ENCODE assay signal across 1 cellular context in the genomic region with DNA sequence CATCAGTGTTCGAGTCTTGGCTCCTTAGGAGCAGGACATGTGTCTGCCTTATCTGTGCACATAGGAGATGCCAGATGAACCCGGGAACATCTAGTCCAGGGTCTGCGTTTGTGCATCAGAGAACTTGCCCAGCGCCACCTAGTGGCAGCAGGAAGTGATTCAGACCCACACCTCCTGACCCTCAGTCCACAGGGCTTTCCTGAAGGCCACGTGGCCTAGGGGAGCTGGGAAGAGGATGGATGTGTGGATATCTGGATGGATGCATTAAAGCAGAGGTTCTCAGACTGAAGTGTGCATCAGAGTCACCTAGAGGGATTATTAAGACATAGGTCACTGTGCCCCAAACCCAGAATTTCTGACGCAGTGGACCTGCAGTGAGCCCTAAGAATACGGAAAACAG.
TF ChIP-seq lines count a peak whose summit lies in the region.

No MANE protein-coding gene starts in this region.

TF ChIP-seq in K562, 482 proteins besides CTCF, POLR2A, EP300 and RAD21 (continued from another document and continues in another):
- TF ChIP-seq CBX3 (IDR thresholded peaks at IDR 0.05; ENCODE audit: borderline replicate concordance in 1 of 2, low read length in 2 of 2) (peak in 1 of 2 experiments; percentile 75; a peak in 1 of 3 replicates), ZNF263 (CRISPR knock-in tag; IDR thresholded peaks at IDR 0.05; ENCODE audit: borderline replicate concordance) (no peak), RAD51 (IDR thresholded peaks at IDR 0.05; ENCODE audit: borderline replicate concordance, low read depth) (peak; percentile 79), C11orf30 (IDR thresholded peaks at IDR 0.05; ENCODE audit: low read depth) (no peak), ZNF699 (CRISPR knock-in tag; IDR thresholded peaks at IDR 0.05; ENCODE audit: insufficient replicate concordance) (no peak), SPI1 (IDR thresholded peaks at IDR 0.05; ENCODE audit: borderline replicate concordance, low read depth, low read length) (no peak), TBL1XR1 (IDR thresholded peaks at IDR 0.05; ENCODE audit: low read length in 2 of 2) (no peak), NCOA4 (IDR thresholded peaks at IDR 0.05; ENCODE audit: partially characterized antibody) (no peak), POLR2AphosphoS2 (IDR thresholded peaks at IDR 0.05; ENCODE audit: low read length) (no peak), MCM2 (IDR thresholded peaks at IDR 0.05; ENCODE audit: low read depth) (no peak), HDGF (IDR thresholded peaks at IDR 0.05) (no peak), ZNF431 (CRISPR knock-in tag; IDR thresholded peaks at IDR 0.05) (no peak), CBFA2T2 (conservative IDR thresholded peaks at IDR 0.05) (0 out of 2 replicates have a peak, but pooled peaks have one; percentile 19), NELFE (IDR thresholded peaks at IDR 0.05; ENCODE audit: insufficient read depth, insufficient read length) (no peak), ZNF354B (CRISPR knock-in tag; IDR thresholded peaks at IDR 0.05) (no peak), TRIM24 (IDR thresholded peaks at IDR 0.05) (0 out of 4 replicates have a peak, but pooled peaks of 1 of the 2 experiments have one; percentile 22), ZNF140 (CRISPR knock-in tag; IDR thresholded peaks at IDR 0.05) (no peak), TAF7 (tag; IDR thresholded peaks at IDR 0.05) (no peak), XRCC3 (IDR thresholded peaks at IDR 0.05) (no peak)
- TF ChIP-seq, protein P1, sequence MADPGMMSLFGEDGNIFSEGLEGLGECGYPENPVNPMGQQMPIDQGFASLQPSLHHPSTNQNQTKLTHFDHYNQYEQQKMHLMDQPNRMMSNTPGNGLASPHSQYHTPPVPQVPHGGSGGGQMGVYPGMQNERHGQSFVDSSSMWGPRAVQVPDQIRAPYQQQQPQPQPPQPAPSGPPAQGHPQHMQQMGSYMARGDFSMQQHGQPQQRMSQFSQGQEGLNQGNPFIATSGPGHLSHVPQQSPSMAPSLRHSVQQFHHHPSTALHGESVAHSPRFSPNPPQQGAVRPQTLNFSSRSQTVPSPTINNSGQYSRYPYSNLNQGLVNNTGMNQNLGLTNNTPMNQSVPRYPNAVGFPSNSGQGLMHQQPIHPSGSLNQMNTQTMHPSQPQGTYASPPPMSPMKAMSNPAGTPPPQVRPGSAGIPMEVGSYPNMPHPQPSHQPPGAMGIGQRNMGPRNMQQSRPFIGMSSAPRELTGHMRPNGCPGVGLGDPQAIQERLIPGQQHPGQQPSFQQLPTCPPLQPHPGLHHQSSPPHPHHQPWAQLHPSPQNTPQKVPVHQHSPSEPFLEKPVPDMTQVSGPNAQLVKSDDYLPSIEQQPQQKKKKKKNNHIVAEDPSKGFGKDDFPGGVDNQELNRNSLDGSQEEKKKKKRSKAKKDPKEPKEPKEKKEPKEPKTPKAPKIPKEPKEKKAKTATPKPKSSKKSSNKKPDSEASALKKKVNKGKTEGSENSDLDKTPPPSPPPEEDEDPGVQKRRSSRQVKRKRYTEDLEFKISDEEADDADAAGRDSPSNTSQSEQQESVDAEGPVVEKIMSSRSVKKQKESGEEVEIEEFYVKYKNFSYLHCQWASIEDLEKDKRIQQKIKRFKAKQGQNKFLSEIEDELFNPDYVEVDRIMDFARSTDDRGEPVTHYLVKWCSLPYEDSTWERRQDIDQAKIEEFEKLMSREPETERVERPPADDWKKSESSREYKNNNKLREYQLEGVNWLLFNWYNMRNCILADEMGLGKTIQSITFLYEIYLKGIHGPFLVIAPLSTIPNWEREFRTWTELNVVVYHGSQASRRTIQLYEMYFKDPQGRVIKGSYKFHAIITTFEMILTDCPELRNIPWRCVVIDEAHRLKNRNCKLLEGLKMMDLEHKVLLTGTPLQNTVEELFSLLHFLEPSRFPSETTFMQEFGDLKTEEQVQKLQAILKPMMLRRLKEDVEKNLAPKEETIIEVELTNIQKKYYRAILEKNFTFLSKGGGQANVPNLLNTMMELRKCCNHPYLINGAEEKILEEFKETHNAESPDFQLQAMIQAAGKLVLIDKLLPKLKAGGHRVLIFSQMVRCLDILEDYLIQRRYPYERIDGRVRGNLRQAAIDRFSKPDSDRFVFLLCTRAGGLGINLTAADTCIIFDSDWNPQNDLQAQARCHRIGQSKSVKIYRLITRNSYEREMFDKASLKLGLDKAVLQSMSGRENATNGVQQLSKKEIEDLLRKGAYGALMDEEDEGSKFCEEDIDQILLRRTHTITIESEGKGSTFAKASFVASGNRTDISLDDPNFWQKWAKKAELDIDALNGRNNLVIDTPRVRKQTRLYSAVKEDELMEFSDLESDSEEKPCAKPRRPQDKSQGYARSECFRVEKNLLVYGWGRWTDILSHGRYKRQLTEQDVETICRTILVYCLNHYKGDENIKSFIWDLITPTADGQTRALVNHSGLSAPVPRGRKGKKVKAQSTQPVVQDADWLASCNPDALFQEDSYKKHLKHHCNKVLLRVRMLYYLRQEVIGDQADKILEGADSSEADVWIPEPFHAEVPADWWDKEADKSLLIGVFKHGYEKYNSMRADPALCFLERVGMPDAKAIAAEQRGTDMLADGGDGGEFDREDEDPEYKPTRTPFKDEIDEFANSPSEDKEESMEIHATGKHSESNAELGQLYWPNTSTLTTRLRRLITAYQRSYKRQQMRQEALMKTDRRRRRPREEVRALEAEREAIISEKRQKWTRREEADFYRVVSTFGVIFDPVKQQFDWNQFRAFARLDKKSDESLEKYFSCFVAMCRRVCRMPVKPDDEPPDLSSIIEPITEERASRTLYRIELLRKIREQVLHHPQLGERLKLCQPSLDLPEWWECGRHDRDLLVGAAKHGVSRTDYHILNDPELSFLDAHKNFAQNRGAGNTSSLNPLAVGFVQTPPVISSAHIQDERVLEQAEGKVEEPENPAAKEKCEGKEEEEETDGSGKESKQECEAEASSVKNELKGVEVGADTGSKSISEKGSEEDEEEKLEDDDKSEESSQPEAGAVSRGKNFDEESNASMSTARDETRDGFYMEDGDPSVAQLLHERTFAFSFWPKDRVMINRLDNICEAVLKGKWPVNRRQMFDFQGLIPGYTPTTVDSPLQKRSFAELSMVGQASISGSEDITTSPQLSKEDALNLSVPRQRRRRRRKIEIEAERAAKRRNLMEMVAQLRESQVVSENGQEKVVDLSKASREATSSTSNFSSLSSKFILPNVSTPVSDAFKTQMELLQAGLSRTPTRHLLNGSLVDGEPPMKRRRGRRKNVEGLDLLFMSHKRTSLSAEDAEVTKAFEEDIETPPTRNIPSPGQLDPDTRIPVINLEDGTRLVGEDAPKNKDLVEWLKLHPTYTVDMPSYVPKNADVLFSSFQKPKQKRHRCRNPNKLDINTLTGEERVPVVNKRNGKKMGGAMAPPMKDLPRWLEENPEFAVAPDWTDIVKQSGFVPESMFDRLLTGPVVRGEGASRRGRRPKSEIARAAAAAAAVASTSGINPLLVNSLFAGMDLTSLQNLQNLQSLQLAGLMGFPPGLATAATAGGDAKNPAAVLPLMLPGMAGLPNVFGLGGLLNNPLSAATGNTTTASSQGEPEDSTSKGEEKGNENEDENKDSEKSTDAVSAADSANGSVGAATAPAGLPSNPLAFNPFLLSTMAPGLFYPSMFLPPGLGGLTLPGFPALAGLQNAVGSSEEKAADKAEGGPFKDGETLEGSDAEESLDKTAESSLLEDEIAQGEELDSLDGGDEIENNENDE (IDR thresholded peaks at IDR 0.05; ENCODE audit: low read depth, low read length) = no peak
- TF ChIP-seq, protein P2, sequence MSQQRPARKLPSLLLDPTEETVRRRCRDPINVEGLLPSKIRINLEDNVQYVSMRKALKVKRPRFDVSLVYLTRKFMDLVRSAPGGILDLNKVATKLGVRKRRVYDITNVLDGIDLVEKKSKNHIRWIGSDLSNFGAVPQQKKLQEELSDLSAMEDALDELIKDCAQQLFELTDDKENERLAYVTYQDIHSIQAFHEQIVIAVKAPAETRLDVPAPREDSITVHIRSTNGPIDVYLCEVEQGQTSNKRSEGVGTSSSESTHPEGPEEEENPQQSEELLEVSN (IDR thresholded peaks at IDR 0.05; ENCODE audit: borderline replicate concordance in 1 of 2, extremely low read depth in 1 of 2, insufficient read depth in 1 of 2, insufficient read length in 1 of 2, low read depth in 1 of 2, low read length in 1 of 2, poor library complexity in 1 of 2, severe bottlenecking in 1 of 2) = peak; percentile 51 to 73
- TF ChIP-seq, protein P3, sequence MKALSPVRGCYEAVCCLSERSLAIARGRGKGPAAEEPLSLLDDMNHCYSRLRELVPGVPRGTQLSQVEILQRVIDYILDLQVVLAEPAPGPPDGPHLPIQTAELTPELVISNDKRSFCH (CRISPR knock-in tag; IDR thresholded peaks at IDR 0.05) = no peak
- TF ChIP-seq, protein P3 (tag; IDR thresholded peaks at IDR 0.05) = no peak
- TF ChIP-seq, protein P4, sequence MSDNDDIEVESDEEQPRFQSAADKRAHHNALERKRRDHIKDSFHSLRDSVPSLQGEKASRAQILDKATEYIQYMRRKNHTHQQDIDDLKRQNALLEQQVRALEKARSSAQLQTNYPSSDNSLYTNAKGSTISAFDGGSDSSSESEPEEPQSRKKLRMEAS (CRISPR knock-in tag; IDR thresholded peaks at IDR 0.05) = no peak
- TF ChIP-seq, protein P5, sequence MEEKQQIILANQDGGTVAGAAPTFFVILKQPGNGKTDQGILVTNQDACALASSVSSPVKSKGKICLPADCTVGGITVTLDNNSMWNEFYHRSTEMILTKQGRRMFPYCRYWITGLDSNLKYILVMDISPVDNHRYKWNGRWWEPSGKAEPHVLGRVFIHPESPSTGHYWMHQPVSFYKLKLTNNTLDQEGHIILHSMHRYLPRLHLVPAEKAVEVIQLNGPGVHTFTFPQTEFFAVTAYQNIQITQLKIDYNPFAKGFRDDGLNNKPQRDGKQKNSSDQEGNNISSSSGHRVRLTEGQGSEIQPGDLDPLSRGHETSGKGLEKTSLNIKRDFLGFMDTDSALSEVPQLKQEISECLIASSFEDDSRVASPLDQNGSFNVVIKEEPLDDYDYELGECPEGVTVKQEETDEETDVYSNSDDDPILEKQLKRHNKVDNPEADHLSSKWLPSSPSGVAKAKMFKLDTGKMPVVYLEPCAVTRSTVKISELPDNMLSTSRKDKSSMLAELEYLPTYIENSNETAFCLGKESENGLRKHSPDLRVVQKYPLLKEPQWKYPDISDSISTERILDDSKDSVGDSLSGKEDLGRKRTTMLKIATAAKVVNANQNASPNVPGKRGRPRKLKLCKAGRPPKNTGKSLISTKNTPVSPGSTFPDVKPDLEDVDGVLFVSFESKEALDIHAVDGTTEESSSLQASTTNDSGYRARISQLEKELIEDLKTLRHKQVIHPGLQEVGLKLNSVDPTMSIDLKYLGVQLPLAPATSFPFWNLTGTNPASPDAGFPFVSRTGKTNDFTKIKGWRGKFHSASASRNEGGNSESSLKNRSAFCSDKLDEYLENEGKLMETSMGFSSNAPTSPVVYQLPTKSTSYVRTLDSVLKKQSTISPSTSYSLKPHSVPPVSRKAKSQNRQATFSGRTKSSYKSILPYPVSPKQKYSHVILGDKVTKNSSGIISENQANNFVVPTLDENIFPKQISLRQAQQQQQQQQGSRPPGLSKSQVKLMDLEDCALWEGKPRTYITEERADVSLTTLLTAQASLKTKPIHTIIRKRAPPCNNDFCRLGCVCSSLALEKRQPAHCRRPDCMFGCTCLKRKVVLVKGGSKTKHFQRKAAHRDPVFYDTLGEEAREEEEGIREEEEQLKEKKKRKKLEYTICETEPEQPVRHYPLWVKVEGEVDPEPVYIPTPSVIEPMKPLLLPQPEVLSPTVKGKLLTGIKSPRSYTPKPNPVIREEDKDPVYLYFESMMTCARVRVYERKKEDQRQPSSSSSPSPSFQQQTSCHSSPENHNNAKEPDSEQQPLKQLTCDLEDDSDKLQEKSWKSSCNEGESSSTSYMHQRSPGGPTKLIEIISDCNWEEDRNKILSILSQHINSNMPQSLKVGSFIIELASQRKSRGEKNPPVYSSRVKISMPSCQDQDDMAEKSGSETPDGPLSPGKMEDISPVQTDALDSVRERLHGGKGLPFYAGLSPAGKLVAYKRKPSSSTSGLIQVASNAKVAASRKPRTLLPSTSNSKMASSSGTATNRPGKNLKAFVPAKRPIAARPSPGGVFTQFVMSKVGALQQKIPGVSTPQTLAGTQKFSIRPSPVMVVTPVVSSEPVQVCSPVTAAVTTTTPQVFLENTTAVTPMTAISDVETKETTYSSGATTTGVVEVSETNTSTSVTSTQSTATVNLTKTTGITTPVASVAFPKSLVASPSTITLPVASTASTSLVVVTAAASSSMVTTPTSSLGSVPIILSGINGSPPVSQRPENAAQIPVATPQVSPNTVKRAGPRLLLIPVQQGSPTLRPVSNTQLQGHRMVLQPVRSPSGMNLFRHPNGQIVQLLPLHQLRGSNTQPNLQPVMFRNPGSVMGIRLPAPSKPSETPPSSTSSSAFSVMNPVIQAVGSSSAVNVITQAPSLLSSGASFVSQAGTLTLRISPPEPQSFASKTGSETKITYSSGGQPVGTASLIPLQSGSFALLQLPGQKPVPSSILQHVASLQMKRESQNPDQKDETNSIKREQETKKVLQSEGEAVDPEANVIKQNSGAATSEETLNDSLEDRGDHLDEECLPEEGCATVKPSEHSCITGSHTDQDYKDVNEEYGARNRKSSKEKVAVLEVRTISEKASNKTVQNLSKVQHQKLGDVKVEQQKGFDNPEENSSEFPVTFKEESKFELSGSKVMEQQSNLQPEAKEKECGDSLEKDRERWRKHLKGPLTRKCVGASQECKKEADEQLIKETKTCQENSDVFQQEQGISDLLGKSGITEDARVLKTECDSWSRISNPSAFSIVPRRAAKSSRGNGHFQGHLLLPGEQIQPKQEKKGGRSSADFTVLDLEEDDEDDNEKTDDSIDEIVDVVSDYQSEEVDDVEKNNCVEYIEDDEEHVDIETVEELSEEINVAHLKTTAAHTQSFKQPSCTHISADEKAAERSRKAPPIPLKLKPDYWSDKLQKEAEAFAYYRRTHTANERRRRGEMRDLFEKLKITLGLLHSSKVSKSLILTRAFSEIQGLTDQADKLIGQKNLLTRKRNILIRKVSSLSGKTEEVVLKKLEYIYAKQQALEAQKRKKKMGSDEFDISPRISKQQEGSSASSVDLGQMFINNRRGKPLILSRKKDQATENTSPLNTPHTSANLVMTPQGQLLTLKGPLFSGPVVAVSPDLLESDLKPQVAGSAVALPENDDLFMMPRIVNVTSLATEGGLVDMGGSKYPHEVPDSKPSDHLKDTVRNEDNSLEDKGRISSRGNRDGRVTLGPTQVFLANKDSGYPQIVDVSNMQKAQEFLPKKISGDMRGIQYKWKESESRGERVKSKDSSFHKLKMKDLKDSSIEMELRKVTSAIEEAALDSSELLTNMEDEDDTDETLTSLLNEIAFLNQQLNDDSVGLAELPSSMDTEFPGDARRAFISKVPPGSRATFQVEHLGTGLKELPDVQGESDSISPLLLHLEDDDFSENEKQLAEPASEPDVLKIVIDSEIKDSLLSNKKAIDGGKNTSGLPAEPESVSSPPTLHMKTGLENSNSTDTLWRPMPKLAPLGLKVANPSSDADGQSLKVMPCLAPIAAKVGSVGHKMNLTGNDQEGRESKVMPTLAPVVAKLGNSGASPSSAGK (IDR thresholded peaks at IDR 0.05) = peak; percentile 66
